In genomic region chr10:114442115-114442630, GRCh38 we compare ENCODE assay signal across 1 cellular context.
TF ChIP-seq lines count a peak whose summit lies in the region.

No MANE protein-coding gene starts in this region.

TF ChIP-seq in SK-N-SH treated with all-trans-retinoic acid at 6 μM for 48 hours, 23 proteins besides CTCF, POLR2A, EP300 and RAD21 (continued from another document):
- no peak for TF ChIP-seq CREB5 (CRISPR knock-in tag; IDR thresholded peaks at IDR 0.05; ENCODE audit: low read depth)
